30 cellular contexts compared by ENCODE assay signal in the genomic region with DNA sequence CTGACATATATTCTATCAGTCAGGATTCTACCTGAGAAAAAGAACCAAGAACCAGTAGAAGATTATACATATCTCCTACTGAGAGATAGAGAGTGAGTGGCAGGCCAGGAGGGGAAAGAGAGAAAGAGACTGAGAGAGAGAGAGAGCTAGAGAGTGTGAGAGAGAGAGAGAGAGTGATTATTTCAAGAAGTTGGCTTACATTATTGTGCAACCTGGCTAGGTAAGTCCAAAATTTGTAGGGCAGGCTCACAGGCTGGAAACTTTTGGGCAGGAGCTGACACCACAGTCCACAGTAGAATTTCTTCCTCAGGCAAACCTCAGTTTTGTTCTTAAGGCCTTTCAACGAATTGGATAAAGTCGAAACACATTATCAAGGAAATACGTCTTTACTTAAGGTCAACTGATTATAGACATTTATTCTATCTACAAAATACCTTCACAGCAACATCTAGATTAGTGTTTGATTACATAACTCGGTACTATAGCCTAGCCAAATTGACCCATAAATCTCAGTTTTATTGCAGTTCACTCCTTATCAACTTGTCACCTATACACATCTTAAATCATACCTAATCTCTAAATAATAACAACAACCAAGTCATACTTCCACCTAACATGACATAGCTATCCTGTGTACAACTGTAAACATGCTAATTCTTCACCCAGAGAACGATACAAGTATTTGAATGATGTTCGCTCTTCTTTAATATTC. TPM values are rescaled to one million over a fixed set of nuclear protein-coding genes. Genes with fewer than 3 reads are reported as not detected.
DNase-seq lines count a peak whose midpoint lies in the region; ATAC-seq, FAIRE-seq and TF ChIP-seq lines count a peak whose summit lies in the region.
"Had no signal": no experiment of that assay in that cellular context is flagged by ENCODE, and none has a peak within 500 bp of the region (broad histone marks: within the 10 kb centered on the region; RNA-seq: fewer than 3 reads in every experiment).

No MANE protein-coding gene starts in this region.

- no peaks in the 10 kb centered on the region for H3K36me3 ChIP-seq in mucosa of descending colon (ENCODE audit: low read depth)
- H3K36me3 ChIP-seq in small intestine (ENCODE audit: control insufficient read depth in 2 of 2, insufficient read depth in 2 of 2, low read length in 2 of 2): no peaks in the 10 kb centered on the region
- H3K36me3 ChIP-seq: BE2C, BLaER1 had no signal

- DNase-seq in left colon (no peak), mucosa of descending colon (no peak), small intestine (peak; percentile 74), UCSD-AML1 (lab: John Stamatoyannopoulos, UW; ENCODE audit: unreplicated experiment) (no peak), NCI-H1092 treated with DMSO at 0.1 percent for 48 hours (lab: John Stamatoyannopoulos, UW) (no peak)
- DNase-seq: 8988T; ACHN; BE2C; C1 segment of cervical spinal cord; CD4-positive, alpha-beta memory T cell; CD4-positive, CD25-positive, alpha-beta regulatory T cell; CD8-positive, alpha-beta memory T cell; COR-L47; DMS 273 treated with DMSO at 0.1 percent for 48 hours; DMS153; DMS53; DMS79; DND-41; EL; GDM1 had no signal

- H3K9me3 ChIP-seq in mucosa of descending colon (no peaks in the 10 kb centered on the region), small intestine (ENCODE audit: control insufficient read depth, low read depth) (no peaks in the 10 kb centered on the region)
- H3K9me3 ChIP-seq: BE2C, BLaER1 had no signal

- FAIRE-seq in small intestine (lab: Jason Lieb, UNC): peak; percentile 61
- FAIRE-seq: A204.1, GM12878, GM12892 had no signal

- WGBS in small intestine, 3 donors: 21 to 60% (median 39%) methylated on average over 6 of the region's 6 CpGs

- H3K27me3 ChIP-seq in small intestine (ENCODE audit: control insufficient read depth in 2 of 2, insufficient read depth in 2 of 2, low read length in 2 of 2): no peaks in the 10 kb centered on the region
- H3K27me3 ChIP-seq: BE2C, BLaER1 had no signal

- intact Hi-C loops in left colon (cut with DNase I, micrococcal nuclease): no loop called here
- intact Hi-C loops in mucosa of descending colon (cut with DNase I, micrococcal nuclease): no loop called here

- H3K4me3 ChIP-seq in mucosa of descending colon: no peak overlapping the region
- no peak overlapping the region for H3K4me3 ChIP-seq in small intestine (ENCODE audit: low read depth in 1 of 2, low read length in 2 of 2)
- H3K4me3 ChIP-seq: BLaER1, GM12878 had no signal

- TF ChIP-seq CTCF in mucosa of descending colon (IDR thresholded peaks at IDR 0.05): no peak

- H3K4me1 ChIP-seq in mucosa of descending colon (ENCODE audit: low read depth): peaks cover 7% of the 10 kb centered on the region
- no peaks in the 10 kb centered on the region for H3K4me1 ChIP-seq in small intestine (ENCODE audit: control insufficient read depth in 2 of 2, insufficient read depth in 1 of 2, low read depth in 1 of 2, low read length in 1 of 2)
- H3K4me1 ChIP-seq: BE2C, BLaER1 had no signal

- no peak overlapping the region for H3K27ac ChIP-seq in small intestine (ENCODE audit: low read depth in 1 of 2, low read length in 1 of 2)
- H3K27ac ChIP-seq: BLaER1 had no signal

- ATAC-seq in left colon (peak; percentile 95), mucosa of descending colon (peak; percentile 91), HG02884 (IDR thresholded peaks at IDR 0.05; ENCODE audit: unreplicated experiment) (no peak)
- ATAC-seq: GM12878 had no signal

RNA-seq across cellular contexts. Expression of gene CYP2C18, which starts 17.0 kb away (rescaled TPM):
- total RNA-seq in left colon: 10 to 100 TPM in 1 of 2 donors, 1 to 10 TPM in 1; 4.9 to 24.3 TPM
- 10 to 100 TPM in 1 of 3 donors, 1 to 10 TPM in 2; 5.2 to 15.0 (median 6.5) TPM for total RNA-seq in mucosa of descending colon
- polyA plus RNA-seq in small intestine: 10 to 100 TPM; 17.1 to 91.9 (median 69.7) TPM
- total RNA-seq: A673; CD4-positive, alpha-beta memory T cell; CD4-positive, CD25-positive, alpha-beta regulatory T cell; Daoy; G401 had no signal
- polyA plus RNA-seq: AG04450; CD14-positive monocyte; CD4-positive, alpha-beta memory T cell; CD4-positive, CD25-positive, alpha-beta regulatory T cell; CD8-positive, alpha-beta memory T cell had no signal
